Comparison of ENCODE assay signal across 8 cellular contexts in genomic region chr11:126391970-126392637, GRCh38. TPM values are rescaled to one million over a fixed set of nuclear protein-coding genes. Genes with fewer than 3 reads are reported as not detected.
DNase-seq lines count a peak whose midpoint lies in the region; ATAC-seq, FAIRE-seq and TF ChIP-seq lines count a peak whose summit lies in the region.

No MANE protein-coding gene starts in this region.

- WGBS in right lobe of liver (ENCODE audit: insufficient coverage, low coverage, low lambda C conversion rate, missing lambda C conversion rate) = 50% methylated on average over 6 of the region's 8 CpGs

- no peak for TF ChIP-seq POLR2A in right lobe of liver (IDR thresholded peaks at IDR 0.05)

- H3K36me3 ChIP-seq in right lobe of liver = no peaks in the 10 kb centered on the region

- TF ChIP-seq CTCF in astrocyte of the cerebellum (IDR thresholded peaks at IDR 0.05; ENCODE audit: low read depth, low read length, missing control alignments) = peak; percentile 18
- TF ChIP-seq CTCF in right lobe of liver (IDR thresholded peaks at IDR 0.05) = peak in 3 of 4 donors; percentile 13 to 24 (median 23)
- TF ChIP-seq CTCF in Calu3 (IDR thresholded peaks at IDR 0.05; ENCODE audit: unreplicated experiment) = no peak

- in situ Hi-C loops in astrocyte of the cerebellum (cut with HindIII; ENCODE audit: low sequenced_read_pairs) = loop anchor here (5.0 kb wide), 1 partner anchor 55 kb away; no protein-coding TSS in a partner anchor

- ATAC-seq in HG03354 (IDR thresholded peaks at IDR 0.05; ENCODE audit: poor library complexity, severe bottlenecking, unreplicated experiment) (peak; percentile 84), right lobe of liver (peak; percentile 54 to 74 (median 60))

- H3K4me1 ChIP-seq in right lobe of liver = peaks cover 0 to 11% (median 2%) of the 10 kb centered on the region in 4 donors

- FAIRE-seq in GM19239 (lab: Jason Lieb, UNC) = peak; percentile 44
- FAIRE-seq in RCC 7860 (lab: Jason Lieb, UNC) = no peak

- intact Hi-C loops in right lobe of liver (cut with DNase I) = loop anchor here in 1 of 2 donors (10.0 kb wide), 1 partner anchor 57 kb away; no protein-coding TSS in a partner anchor
- intact Hi-C loops in Calu3 (cut with micrococcal nuclease; ENCODE audit: unreplicated experiment) = no loop called here

- H3K27ac ChIP-seq in right lobe of liver = no peak overlapping the region

- no peak overlapping the region for H3K4me3 Mint-ChIP-seq in Calu3 (ENCODE audit: low read depth, unreplicated experiment)

- no peaks in the 10 kb centered on the region for H3K27me3 Mint-ChIP-seq in Calu3 (ENCODE audit: unreplicated experiment)

- BruUV-seq in Calu3 (replicated peaks; lab: Mats Ljungman, UMichigan) = no TSS peak

- CTCF ChIA-PET in Calu3 (lab: Charles Lee) = interaction anchor here (0.6 to 0.7 kb wide), 2 partner anchors 15 to 88 kb away, joined by 8 to 10 read pairs; no protein-coding TSS in a partner anchor

- H3K36me3 Mint-ChIP-seq in Calu3 (ENCODE audit: insufficient read depth, unreplicated experiment) = no peaks in the 10 kb centered on the region

- H3K4me3 ChIP-seq in astrocyte of the cerebellum (ENCODE audit: low read depth, low read length) = no peak overlapping the region
- H3K4me3 ChIP-seq in right lobe of liver = no peak overlapping the region

- no peaks in the 10 kb centered on the region for H3K9me3 Mint-ChIP-seq in Calu3 (ENCODE audit: low read depth, unreplicated experiment)

- DNase-seq in GM19239 (ENCODE audit: insufficient read length, low spot score) = no peak
- DNase-seq in astrocyte of the cerebellum (ENCODE audit: low read depth) = no peak
- no peak for DNase-seq in right lobe of liver
- no peak for DNase-seq in RCC 7860 (ENCODE audit: low spot score)
- DNase-seq in Calu3 = no peak
- DNase-seq in stimulated activated CD4-positive, alpha-beta T cell treated with anti-CD3 and anti-CD28 coated beads, Interleukin-1b, Interleukin-23, amount 100 ng/mL, for 48 hours = no peak
- DNase-seq in NCI-H1105 treated with DMSO at 0.1 percent for 48 hours (lab: John Stamatoyannopoulos, UW) = no peak

- H3K27ac Mint-ChIP-seq in Calu3 (ENCODE audit: unreplicated experiment) = no peak overlapping the region

- no peaks in the 10 kb centered on the region for H3K9me3 ChIP-seq in right lobe of liver

- H3K4me1 Mint-ChIP-seq in Calu3 (ENCODE audit: low read depth, unreplicated experiment) = peaks cover 9% of the 10 kb centered on the region

- no peaks in the 10 kb centered on the region for H3K27me3 ChIP-seq in right lobe of liver

RNA-seq across cellular contexts. Expression of gene ST3GAL4, which starts 36.6 kb away (rescaled TPM):
- total RNA-seq in right lobe of liver (10 to 100 TPM in 4 of 6 experiments, 1 to 10 TPM in 2; 7.0 to 25.6 (median 17.5) TPM), Calu3 (2022) (22.1 and 27.9 TPM in 2 replicates)
